15 cellular contexts compared by ENCODE assay signal in genomic region chr10:121459765-121460453, GRCh38.
DNase-seq lines count a peak whose midpoint lies in the region; ATAC-seq and TF ChIP-seq lines count a peak whose summit lies in the region.
"Had no signal": no experiment of that assay in that cellular context is flagged by ENCODE, and none has a peak within 500 bp of the region (broad histone marks: within the 10 kb centered on the region; RNA-seq: fewer than 3 reads in every experiment).

No MANE protein-coding gene starts in this region.

- TF ChIP-seq POLR2A in ovary (IDR thresholded peaks at IDR 0.05) = no peak

- H3K4me2 ChIP-seq in MM.1S (ENCODE audit: low read depth, low read length) = peak overlapping the region; percentile 0; the same call in 1 of the 2 replicates

- peak overlapping the region; percentile 11; the same call in 1 of the 2 replicates for H3K27ac ChIP-seq in MM.1S (ENCODE audit: low read length)
- H3K27ac ChIP-seq in endodermal cell (ENCODE audit: low read depth, low read length) = no peak overlapping the region
- no peak overlapping the region for H3K27ac ChIP-seq in ovary

- H3K79me2 ChIP-seq in MM.1S (ENCODE audit: low read length) = no peaks in the 10 kb centered on the region

- H2AFZ ChIP-seq in MM.1S (ENCODE audit: low read length) = no peak overlapping the region

- H3K36me3 Mint-ChIP-seq in endodermal cell (ENCODE audit: low read depth) = no peaks in the 10 kb centered on the region

- no peaks in the 10 kb centered on the region for H3K9me3 ChIP-seq in MM.1S (replicated peaks; ENCODE audit: insufficient read depth, low read length)
- no peaks in the 10 kb centered on the region for H3K9me3 ChIP-seq in endodermal cell (ENCODE audit: control insufficient read depth, low read length)
- H3K9me3 ChIP-seq in ovary = no peaks in the 10 kb centered on the region
- no peaks in the 10 kb centered on the region for H3K9me3 ChIP-seq in BE2C

- H3K4me3 ChIP-seq in AG09309 (ENCODE audit: control insufficient read depth, low read depth, low read length) = no peak overlapping the region
- H3K4me3 ChIP-seq in MM.1S (ENCODE audit: low read length) = no peak overlapping the region
- H3K4me3 ChIP-seq in endodermal cell (ENCODE audit: low read length) = no peak overlapping the region
- H3K4me3 ChIP-seq in ovary = no peak overlapping the region
- H3K4me3 ChIP-seq in BE2C (ENCODE audit: low read depth, low read length) = no peak overlapping the region

- H3K36me3 ChIP-seq in MM.1S (replicated peaks; ENCODE audit: insufficient read depth, low read length) (no peaks in the 10 kb centered on the region), endodermal cell (ENCODE audit: control insufficient read depth, insufficient read depth, low read length) (no peaks in the 10 kb centered on the region), ovary (no peaks in the 10 kb centered on the region), BE2C (no peaks in the 10 kb centered on the region)

- H3F3A ChIP-seq in MM.1S (ENCODE audit: insufficient read depth, low read length) = no peaks in the 10 kb centered on the region

- intact Hi-C loops in ovary (cut with DNase I) (loop anchor here in 1 of 4 donors (10.0 kb wide), 1 partner anchor 135 kb away; the partner anchor contains the start of gene FGFR2), Right ventricle myocardium inferior (cut with DNase I) (no loop called here)

- H3K9me3 Mint-ChIP-seq in endodermal cell = no peaks in the 10 kb centered on the region
- H3K9me3 Mint-ChIP-seq: activated T-helper 1 cell treated with anti-CD3 and anti-CD28 coated beads, Interleukin-12 subunit alpha, Interleukin-12 subunit beta, Interleukin-2, Interleukin-4 antibody, amounts not matched to agents 30 ng/mL and 10 ng/mL and 1 ng/mL, durations not matched to agents 14 hours and 24 hours and 36 hours; nephron progenitor cell had no signal

- TF ChIP-seq EP300 in ovary (IDR thresholded peaks at IDR 0.05) = peak; percentile 27

- TF ChIP-seq CTCF in AG09309 (IDR thresholded peaks at IDR 0.05; ENCODE audit: control insufficient read depth, insufficient read depth, low read depth, low read length, missing control alignments) (no peak), MM.1S (IDR thresholded peaks at IDR 0.05; ENCODE audit: low read length) (no peak), endodermal cell (conservative IDR thresholded peaks at IDR 0.05) (no peak), ovary (IDR thresholded peaks at IDR 0.05) (no peak), BE2C (IDR thresholded peaks at IDR 0.05; ENCODE audit: low read depth, low read length) (no peak)

- peaks cover 18% of the 10 kb centered on the region for H3K27me3 Mint-ChIP-seq in endodermal cell (ENCODE audit: insufficient read depth)

- H4K20me1 ChIP-seq in MM.1S (ENCODE audit: insufficient read depth, low read length) = no peaks in the 10 kb centered on the region

- peak overlapping the region; percentile 15 for H3K27ac Mint-ChIP-seq in endodermal cell
- H3K27ac Mint-ChIP-seq: activated T-helper 1 cell treated with anti-CD3 and anti-CD28 coated beads, Interleukin-12 subunit alpha, Interleukin-12 subunit beta, Interleukin-2, Interleukin-4 antibody, amounts not matched to agents 30 ng/mL and 10 ng/mL and 1 ng/mL, durations not matched to agents 14 hours and 24 hours and 36 hours; nephron progenitor cell had no signal

- DNase-seq in AG09309 (ENCODE audit: low read depth) (peak; percentile 64), MM.1S (no peak), endodermal cell (peak; percentile 82), ovary (peak in 1 of 5 donors; percentile 20), NCI-H446 treated with DMSO at 0.1 percent for 48 hours (lab: John Stamatoyannopoulos, UW) (no peak), DMS153 (lab: John Stamatoyannopoulos, UW) (no peak), Right ventricle myocardium inferior (ENCODE audit: missing footprints) (no peak), BE2C (no peak)
- DNase-seq: activated CD4-positive, alpha-beta T cell treated with anti-CD3 and anti-CD28 coated beads, Interleukin-2, amount 50 U/mL, for 4 hours; NCI-H2081 treated with DMSO at 0.1 percent for 48 hours; nephron progenitor cell; SIG-M5; small intestine; T1000 had no signal

- no peaks in the 10 kb centered on the region for H3K9me2 ChIP-seq in MM.1S (replicated peaks; ENCODE audit: insufficient read depth, low read length)

- H3K4me3 Mint-ChIP-seq in endodermal cell = no peak overlapping the region
- H3K4me3 Mint-ChIP-seq: activated T-helper 1 cell treated with anti-CD3 and anti-CD28 coated beads, Interleukin-12 subunit alpha, Interleukin-12 subunit beta, Interleukin-2, Interleukin-4 antibody, amounts not matched to agents 30 ng/mL and 10 ng/mL and 1 ng/mL, durations not matched to agents 14 hours and 24 hours and 36 hours; nephron progenitor cell had no signal

- 73 to 75% methylated on average over 8 to 13 of the region's 13 CpGs for WGBS in endodermal cell (ENCODE audit: insufficient coverage in 1 of 2, insufficient read length in 1 of 2), 2 experiments
- 41 to 56% (median 55%) methylated on average over 13 of the region's 13 CpGs for WGBS in ovary, 3 donors

- H3K4me1 Mint-ChIP-seq in endodermal cell = peaks cover 57% of the 10 kb centered on the region

- H3K9ac ChIP-seq in MM.1S (ENCODE audit: low read length) (no peak overlapping the region), endodermal cell (ENCODE audit: extremely low read depth, low read length, poor library complexity, severe bottlenecking) (no peak overlapping the region)

- peaks cover 7% of the 10 kb centered on the region; the same call in 1 of the 2 replicates for H3K4me1 ChIP-seq in MM.1S (ENCODE audit: low read length)
- H3K4me1 ChIP-seq in endodermal cell (ENCODE audit: control insufficient read depth, insufficient read depth, low read length) = peaks cover 9% of the 10 kb centered on the region
- no peaks in the 10 kb centered on the region for H3K4me1 ChIP-seq in ovary (ENCODE audit: insufficient read depth)
- H3K4me1 ChIP-seq in BE2C = peaks cover 6% of the 10 kb centered on the region

- no peaks in the 10 kb centered on the region for H3K27me3 ChIP-seq in MM.1S (replicated peaks; ENCODE audit: insufficient read depth, low read length)
- H3K27me3 ChIP-seq in endodermal cell (ENCODE audit: control insufficient read depth, insufficient read depth, low read length, poor library complexity, severe bottlenecking) = no peaks in the 10 kb centered on the region
- no peaks in the 10 kb centered on the region for H3K27me3 ChIP-seq in ovary
- no peaks in the 10 kb centered on the region for H3K27me3 ChIP-seq in BE2C

- ATAC-seq in Right ventricle myocardium inferior = no peak

Comparison
In these comparisons a context has a peak if more than half of its experiments do, and no peak if none do; other contexts are left out.
1. DNase-seq: peak in AG09309 (single experiment) and endodermal cell (single experiment); none in MM.1S (single experiment), NCI-H446 treated with DMSO at 0.1 percent for 48 hours (single experiment), DMS153 (single experiment), Right ventricle myocardium inferior (single experiment) and BE2C (single experiment).